Comparison of ENCODE assay signal across 8 cellular contexts in the genomic region with DNA sequence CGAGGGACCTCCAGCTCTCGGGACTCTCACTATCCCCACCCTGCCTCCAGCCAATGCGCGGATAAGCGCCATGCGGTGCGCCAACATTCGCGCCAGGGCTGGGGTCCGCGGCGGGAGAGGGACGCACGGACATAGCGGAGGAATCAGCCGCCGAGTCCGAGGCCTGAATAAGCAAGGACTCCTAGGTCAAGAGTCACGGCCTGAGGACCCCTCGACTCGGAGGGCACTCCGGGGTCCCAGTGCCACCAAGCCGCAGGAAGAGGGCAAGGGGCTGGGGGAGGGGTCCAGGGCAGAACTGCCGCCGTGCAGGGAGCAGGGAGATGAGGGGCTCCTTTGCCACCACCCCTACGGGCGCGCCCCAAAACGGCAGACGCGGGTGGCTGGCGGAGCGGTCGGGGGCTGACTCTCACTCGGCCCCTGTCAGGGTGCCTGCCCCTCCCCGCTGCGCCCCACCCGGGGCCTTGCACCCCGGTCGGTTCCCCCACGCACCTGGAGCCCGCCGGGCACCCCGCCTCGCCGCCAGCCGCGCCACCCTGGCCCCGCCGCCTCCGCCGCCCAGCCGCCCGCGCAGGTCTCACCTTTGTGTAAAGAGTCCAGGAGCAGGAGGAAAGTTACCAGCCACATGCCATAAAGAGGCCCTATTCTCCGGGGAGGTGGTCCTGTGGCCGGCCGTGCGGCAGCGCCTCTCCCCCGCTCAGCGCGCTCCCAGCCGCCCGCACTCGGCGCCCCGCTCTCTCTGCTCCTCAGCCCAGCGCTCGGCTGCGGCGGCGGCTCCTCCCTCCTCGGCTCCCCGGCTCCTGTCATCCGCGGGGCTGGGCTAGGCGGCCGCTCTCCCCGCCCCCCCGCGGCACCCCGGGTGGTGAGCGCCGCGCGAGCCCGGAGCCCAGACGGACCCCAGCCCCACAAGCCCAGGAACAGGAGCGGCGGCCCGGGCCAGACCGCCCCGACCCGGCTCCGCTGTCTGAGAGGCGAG. TPM values are rescaled to one million over a fixed set of nuclear protein-coding genes. Genes with fewer than 3 reads are reported as not detected.
DNase-seq lines count a peak whose midpoint lies in the region; ATAC-seq, FAIRE-seq and TF ChIP-seq lines count a peak whose summit lies in the region.

Gene DSCAML1 (minus strand): TSS at position 761 of the 973 bp plus-strand sequence. CDS start 137 bp downstream, at position 624.

- no peaks in the 10 kb centered on the region for H3K79me2 ChIP-seq in neural progenitor cell (ENCODE audit: low read depth)

- peaks cover 15% of the 10 kb centered on the region for H3K4me1 ChIP-seq in neural progenitor cell

- TF ChIP-seq CTCF in GM13977 (IDR thresholded peaks at IDR 0.05; ENCODE audit: extremely low read depth, insufficient read depth, missing control alignments) (no peak), epithelial cell of proximal tubule (conservative IDR thresholded peaks at IDR 0.05; ENCODE audit: low read depth, low read length) (no peak), neural progenitor cell (IDR thresholded peaks at IDR 0.05) (no peak), D721Med (IDR thresholded peaks at IDR 0.05; ENCODE audit: insufficient read depth, missing control alignments) (no peak)

- H3K36me3 ChIP-seq in neural progenitor cell = no peaks in the 10 kb centered on the region

- DNase-seq in GM13977 (ENCODE audit: low spot score) = peak; percentile 71
- peak; percentile 36 for DNase-seq in activated CD4-positive, alpha-beta T cell treated with anti-CD3 and anti-CD28 coated beads for 1 hour
- no peak for DNase-seq in epithelial cell of proximal tubule (ENCODE audit: low read depth)
- peak; percentile 75 for DNase-seq in neural progenitor cell (ENCODE audit: low spot score)
- DNase-seq in pons (ENCODE audit: low spot score) = no peak
- DNase-seq in NCI-H1694 (lab: John Stamatoyannopoulos, UW) = no peak
- no peak for DNase-seq in D721Med (ENCODE audit: insufficient read length, low spot score)

- no peaks in the 10 kb centered on the region for H3K9me3 Mint-ChIP-seq in neural progenitor cell

- peaks cover 25% of the 10 kb centered on the region for H4K20me1 ChIP-seq in neural progenitor cell (ENCODE audit: low read depth)

- no peak within 1 kb of the TSS for H3K9ac ChIP-seq in neural progenitor cell

- H3K27ac Mint-ChIP-seq in neural progenitor cell = peak within 1 kb of the TSS; percentile 47

- peak within 1 kb of the TSS; percentile 38 for H2AFZ ChIP-seq in neural progenitor cell (replicated peaks)

- H3K27me3 Mint-ChIP-seq in neural progenitor cell (ENCODE audit: insufficient read depth, low read depth) = peaks cover 62% of the 10 kb centered on the region

- no peaks in the 10 kb centered on the region for H3K36me3 Mint-ChIP-seq in neural progenitor cell

- in situ Hi-C loops in GM13977 (cut with MboI; ENCODE audit: low pct_unique_long_range_greater_than_20kb, low sequenced_read_pairs, unreplicated experiment) = no loop called here

- peaks cover 26% of the 10 kb centered on the region for H3K4me1 Mint-ChIP-seq in neural progenitor cell

- peaks cover 4% of the 10 kb centered on the region for H3F3A ChIP-seq in neural progenitor cell (ENCODE audit: low read depth)

- H3K27ac ChIP-seq in neural progenitor cell = no peak within 1 kb of the TSS

- no peaks in the 10 kb centered on the region for H3K9me3 ChIP-seq in neural progenitor cell (ENCODE audit: low read depth)

- H3K4me3 ChIP-seq in epithelial cell of proximal tubule (ENCODE audit: low read depth, low read length) (peak within 1 kb of the TSS; percentile 55), neural progenitor cell (peak within 1 kb of the TSS; percentile 51)

- H3K4me2 ChIP-seq in neural progenitor cell = peak within 1 kb of the TSS; percentile 92

- H3K4me3 Mint-ChIP-seq in neural progenitor cell = peak within 1 kb of the TSS; percentile 76

- no peak for FAIRE-seq in D721Med (lab: Jason Lieb, UNC)

- H3K27me3 ChIP-seq in neural progenitor cell = peaks cover 98% of the 10 kb centered on the region

- no peak for ATAC-seq in GM19455 (IDR thresholded peaks at IDR 0.05; ENCODE audit: unreplicated experiment)

RNA-seq across cellular contexts. Expression of gene DSCAML1, which starts in this region (rescaled TPM):
- 0.29 and 4.0 TPM in 2 replicates for total RNA-seq in epithelial cell of proximal tubule
- 0.06 TPM in 2 replicates for total RNA-seq in neural progenitor cell (ENCODE audit: low replicate concordance)

Comparison
In these comparisons a context has a peak if more than half of its experiments do, and no peak if none do; other contexts are left out.
1. Peak in DNase-seq, H3K4me3 ChIP-seq and H3K4me2 ChIP-seq in neural progenitor cell; RNA of the gene not detected or under 1 TPM.
2. DNase-seq: peak in GM13977 (single experiment) and activated CD4-positive, alpha-beta T cell treated with anti-CD3 and anti-CD28 coated beads for 1 hour (single experiment); none in epithelial cell of proximal tubule (single experiment), pons (single experiment), NCI-H1694 (single experiment) and D721Med (single experiment).